8 cellular contexts compared by ENCODE assay signal in the genomic region with DNA sequence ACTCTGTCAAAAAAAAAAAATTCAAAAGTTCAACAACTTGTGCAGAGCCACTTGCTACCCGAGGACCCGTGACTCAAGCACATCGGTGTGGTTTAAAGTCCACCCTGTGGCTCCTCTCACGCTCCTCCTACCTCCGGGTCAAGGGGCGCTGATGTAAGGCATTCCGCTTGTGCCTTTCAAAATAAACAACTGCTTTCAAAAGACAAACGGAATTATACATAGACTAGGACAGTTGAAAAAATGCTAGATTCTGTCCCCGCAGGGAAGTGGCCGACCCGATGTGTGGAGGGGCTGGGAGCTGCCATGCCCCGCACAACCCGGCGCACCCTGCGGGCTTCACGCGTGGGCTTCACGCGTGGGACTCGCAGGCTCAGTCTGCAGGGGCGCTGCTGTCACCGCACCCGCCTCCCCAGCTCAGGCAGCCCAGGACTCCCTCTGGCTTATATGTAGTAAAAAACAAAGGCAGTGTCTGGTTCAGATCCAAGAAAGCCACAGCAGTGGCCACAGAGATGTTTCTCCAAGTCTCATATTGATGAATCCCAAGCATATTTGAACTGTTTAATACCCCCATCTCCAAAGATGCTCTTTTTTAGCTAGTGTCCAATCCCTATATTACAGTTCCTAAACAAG.
DNase-seq lines count a peak whose midpoint lies in the region; ATAC-seq and TF ChIP-seq lines count a peak whose summit lies in the region.

No MANE protein-coding gene starts in this region.

- no peaks in the 10 kb centered on the region for H4K20me1 ChIP-seq in neural progenitor cell (ENCODE audit: low read depth)

- peak overlapping the region; percentile 67 for H3K4me2 ChIP-seq in neural progenitor cell

- TF ChIP-seq CTCF in chondrocyte (IDR thresholded peaks at IDR 0.05) (no peak), neural progenitor cell (IDR thresholded peaks at IDR 0.05) (no peak)

- no peaks in the 10 kb centered on the region for H3K9me3 ChIP-seq in neural progenitor cell (ENCODE audit: low read depth)
- no peaks in the 10 kb centered on the region for H3K9me3 ChIP-seq in SJCRH30 (replicated peaks)

- peaks cover 6% of the 10 kb centered on the region for H3F3A ChIP-seq in neural progenitor cell (ENCODE audit: low read depth)

- H3K27ac Mint-ChIP-seq in chondrocyte (ENCODE audit: unreplicated experiment), result peak overlapping the region; percentile 46
- peak overlapping the region; percentile 62 for H3K27ac Mint-ChIP-seq in neural progenitor cell

- H3K27me3 Mint-ChIP-seq in chondrocyte (ENCODE audit: low read depth), result peaks cover 2% of the 10 kb centered on the region
- peaks cover 3% of the 10 kb centered on the region for H3K27me3 Mint-ChIP-seq in neural progenitor cell (ENCODE audit: insufficient read depth, low read depth)

- H3K4me1 Mint-ChIP-seq in chondrocyte (ENCODE audit: low read depth) (peaks cover 32% of the 10 kb centered on the region), neural progenitor cell (peaks cover 29% of the 10 kb centered on the region)

- H3K27ac ChIP-seq in neural progenitor cell (no peak overlapping the region), SJCRH30 (no peak overlapping the region)

- ATAC-seq in GM18519 (IDR thresholded peaks at IDR 0.05; ENCODE audit: low FRiP score, unreplicated experiment) (peak; percentile 10), HG03103 (IDR thresholded peaks at IDR 0.05; ENCODE audit: low read depth, unreplicated experiment) (peak; percentile 15)

- H3K27me3 ChIP-seq in neural progenitor cell (peaks cover 17% of the 10 kb centered on the region), SJCRH30 (0 out of 2 replicates have a peak, but pooled peaks cover 5% of the 10 kb centered on the region)

- no peaks in the 10 kb centered on the region for H3K36me3 Mint-ChIP-seq in chondrocyte (ENCODE audit: low read depth)
- no peaks in the 10 kb centered on the region for H3K36me3 Mint-ChIP-seq in neural progenitor cell

- H3K4me3 ChIP-seq in neural progenitor cell, result peak overlapping the region; percentile 32
- no peak overlapping the region for H3K4me3 ChIP-seq in SJCRH30

- no peaks in the 10 kb centered on the region for H3K36me3 ChIP-seq in neural progenitor cell
- no peaks in the 10 kb centered on the region for H3K36me3 ChIP-seq in SJCRH30

- peak overlapping the region; percentile 90 for H2AFZ ChIP-seq in neural progenitor cell (replicated peaks)

- H3K79me2 ChIP-seq in neural progenitor cell (ENCODE audit: low read depth), result no peaks in the 10 kb centered on the region

- DNase-seq in chondrocyte (ENCODE audit: low spot score) (no peak), neural progenitor cell (ENCODE audit: low spot score) (peak; percentile 16), NCI-H748 treated with DMSO at 0.1 percent for 48 hours (lab: John Stamatoyannopoulos, UW) (no peak), DMS114 treated with DMSO at 0.1 percent for 48 hours (lab: John Stamatoyannopoulos, UW; ENCODE audit: unreplicated experiment) (no peak), MV-4-11 (lab: John Stamatoyannopoulos, UW) (no peak), SJCRH30 (no peak)

- peak overlapping the region; percentile 72 for H3K4me3 Mint-ChIP-seq in chondrocyte (ENCODE audit: unreplicated experiment)
- H3K4me3 Mint-ChIP-seq in neural progenitor cell, result no peak overlapping the region

- no peak overlapping the region for H3K9ac ChIP-seq in neural progenitor cell

- H3K4me1 ChIP-seq in neural progenitor cell (no peaks in the 10 kb centered on the region), SJCRH30 (no peaks in the 10 kb centered on the region; the same call in 1 of the 2 replicates)

- H3K9me3 Mint-ChIP-seq in chondrocyte (ENCODE audit: low read depth) (no peaks in the 10 kb centered on the region), neural progenitor cell (peaks cover 2% of the 10 kb centered on the region)
